ENCODE assay signal across 6 cellular contexts in genomic region chr3:131172502-131172901, GRCh38.
"Had no signal": no experiment of that assay in that cellular context is flagged by ENCODE, and none has a peak within 500 bp of the region (broad histone marks: within the 10 kb centered on the region; RNA-seq: fewer than 3 reads in every experiment).

No MANE protein-coding gene starts in this region.

- FAIRE-seq: HepG2, HTR-8/SVneo had no signal

- DNase-seq: IMR-90, KBM-7, KG1 had no signal

- ATAC-seq: HepG2 had no signal

- H3K27ac ChIP-seq: HL-60 had no signal
